Comparison of ENCODE assay signal across 8 cellular contexts in the genomic region with DNA sequence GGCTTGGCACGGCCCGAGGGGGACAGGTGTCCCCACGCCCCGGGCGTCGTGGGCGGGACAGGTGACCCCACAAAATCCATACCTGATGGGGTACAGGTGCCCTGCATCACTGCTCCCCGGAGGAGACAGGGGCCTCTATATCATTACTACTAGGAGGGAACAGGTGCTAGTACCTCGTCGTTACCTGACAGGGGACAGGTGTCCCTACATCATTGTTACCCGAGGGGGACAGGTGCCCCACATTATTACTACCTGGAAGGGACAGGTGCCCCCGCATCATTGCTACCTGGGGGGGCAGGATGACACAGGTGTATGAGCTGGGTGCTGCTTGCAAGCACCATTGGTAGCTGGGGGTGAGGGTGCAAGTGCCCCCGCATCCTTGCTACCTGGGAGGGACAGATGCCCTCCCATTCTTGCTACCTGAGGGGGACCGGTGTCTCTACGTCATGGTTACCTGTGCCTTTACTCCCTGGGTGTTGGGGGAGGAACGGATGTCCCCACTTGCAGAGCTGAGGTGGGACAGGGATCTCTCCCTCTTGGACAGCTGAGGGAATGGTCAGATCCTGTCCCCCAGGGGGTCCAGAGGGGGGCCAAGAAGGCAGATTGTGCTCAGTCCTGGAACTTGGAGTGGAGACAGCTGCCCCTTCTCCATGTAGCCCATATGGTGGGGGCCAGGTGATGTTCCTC. TPM values are rescaled to one million over a fixed set of nuclear protein-coding genes. Genes with fewer than 3 reads are reported as not detected.
A peak's percentile ranks its signal among the peaks of the same experiment; 100 is the strongest.
DNase-seq lines count a peak whose midpoint lies in the region; ATAC-seq and TF ChIP-seq lines count a peak whose summit lies in the region.

No MANE protein-coding gene starts in this region.

- 20 to 39% (median 22%) methylated on average over 8 to 16 of the region's 16 CpGs; no CpG with 5 or more reads in 1 of the 4 donors for WGBS in heart left ventricle, 4 donors

- H2AFZ ChIP-seq in OCI-LY3 (ENCODE audit: low read depth, low read length), result no peak overlapping the region

- H4K20me1 ChIP-seq in OCI-LY3 (ENCODE audit: insufficient read depth, low read length), result peaks cover 7% of the 10 kb centered on the region; the same call in 1 of the 2 replicates

- TF ChIP-seq POLR2A in heart left ventricle (IDR thresholded peaks at IDR 0.05), result no peak

- TF ChIP-seq CTCF in heart left ventricle (IDR thresholded peaks at IDR 0.05) (no peak), OCI-LY3 (IDR thresholded peaks at IDR 0.05; ENCODE audit: low read depth, low read length) (no peak)

- no peak for DNase-seq in heart left ventricle
- DNase-seq in Right ventricle myocardium superior, result no peak
- DNase-seq in mucosa of gallbladder (ENCODE audit: low spot score), result no peak
- no peak for DNase-seq in stimulated activated CD4-positive, alpha-beta T cell treated with anti-CD3 and anti-CD28 coated beads, Interleukin-4, amount 100 ng/mL, for 24 hours
- no peak for DNase-seq in NCI-H774 (lab: John Stamatoyannopoulos, UW)

- H3K4me2 ChIP-seq in OCI-LY3 (ENCODE audit: low read length), result peak overlapping the region; percentile 78

- H3K27me3 ChIP-seq in heart left ventricle (no peaks in the 10 kb centered on the region), OCI-LY3 (ENCODE audit: low read depth, low read length) (no peaks in the 10 kb centered on the region), rectal smooth muscle tissue (ENCODE audit: control insufficient read depth, insufficient read depth, low read length) (no peaks in the 10 kb centered on the region)

- peaks cover 25% of the 10 kb centered on the region for H3K79me2 ChIP-seq in OCI-LY3 (ENCODE audit: low read length)

- H3K9ac ChIP-seq in OCI-LY3 (ENCODE audit: low read length) (peak overlapping the region; percentile 71), rectal smooth muscle tissue (ENCODE audit: low read length) (peak overlapping the region; percentile 34)

- H3K4me3 ChIP-seq in heart left ventricle (peak overlapping the region; percentile 25 to 75 (median 64)), OCI-LY3 (ENCODE audit: low read length) (peak overlapping the region; percentile 92), rectal smooth muscle tissue (ENCODE audit: low read length) (peak overlapping the region; percentile 83)

- ATAC-seq in heart left ventricle (no peak), Right ventricle myocardium superior (ENCODE audit: poor library complexity) (no peak), esophagus mucosa (peak; percentile 7)

- H3K9me3 ChIP-seq in heart left ventricle (no peaks in the 10 kb centered on the region), OCI-LY3 (ENCODE audit: insufficient read depth, low read length) (no peaks in the 10 kb centered on the region)

- H3K4me1 ChIP-seq in heart left ventricle (peaks cover 4 to 24% (median 11%) of the 10 kb centered on the region in 12 donors), OCI-LY3 (ENCODE audit: low read length) (peaks cover 10% of the 10 kb centered on the region), rectal smooth muscle tissue (ENCODE audit: control insufficient read depth, insufficient read depth, low read length) (peaks cover 11% of the 10 kb centered on the region)

- intact Hi-C loops in heart left ventricle (cut with DNase I) (loop anchor here in 8 of 10 donors (5.0 to 10.0 kb wide), 6 partner anchors 47 to 219 kb away; partner anchors contain the start of genes UPF1 (in 3 of the 8) and KLHL26 (in 2 of the 8)), Right ventricle myocardium superior (cut with DNase I) (no loop called here)

- no peaks in the 10 kb centered on the region for H3K36me3 ChIP-seq in heart left ventricle
- no peaks in the 10 kb centered on the region for H3K36me3 ChIP-seq in OCI-LY3 (replicated peaks; ENCODE audit: low read depth, low read length)
- H3K36me3 ChIP-seq in rectal smooth muscle tissue (ENCODE audit: control insufficient read depth, insufficient read depth, low read length), result no peaks in the 10 kb centered on the region

- peak overlapping the region in 8 of 12 donors; percentile 63 to 91 (median 84) for H3K27ac ChIP-seq in heart left ventricle
- no peak overlapping the region for H3K27ac ChIP-seq in OCI-LY3 (ENCODE audit: low read length)
- no peak overlapping the region for H3K27ac ChIP-seq in rectal smooth muscle tissue (ENCODE audit: low read depth, low read length)

RNA-seq across cellular contexts. Expression of gene CRTC1, which starts 0.6 kb away (rescaled TPM):
- total RNA-seq in heart left ventricle (10 to 100 TPM in 2 of 9 donors, 1 to 10 TPM in 7; 3.8 to 10.2 (median 8.2) TPM), Right ventricle myocardium superior (9.1 TPM), esophagus mucosa (4.0 TPM), mucosa of gallbladder (23.6 TPM)
- polyA plus RNA-seq in heart left ventricle, result 1 to 10 TPM; 4.4 to 6.4 TPM

RNA-seq across cellular contexts. Expression of gene KLHL26, which starts 47.3 kb away (rescaled TPM):
- total RNA-seq in heart left ventricle, result 10 to 100 TPM in 1 of 9 donors, 1 to 10 TPM in 8; 4.6 to 11.4 (median 6.8) TPM
- polyA plus RNA-seq in heart left ventricle, result 1 to 10 TPM; 2.8 to 4.9 TPM
- 4.5 TPM for total RNA-seq in Right ventricle myocardium superior
- 5.6 TPM for total RNA-seq in esophagus mucosa
- 16.7 TPM for total RNA-seq in mucosa of gallbladder

Comparison
In these comparisons a context has a peak if more than half of its experiments do, and no peak if none do; other contexts are left out.
1. H3K27ac ChIP-seq: peak in heart left ventricle (8 of 12); none in OCI-LY3 (single experiment) and rectal smooth muscle tissue (single experiment).
2. Peak in every context shown above with its lines, with median percentiles within 50 percentile points of each other: H3K4me3 ChIP-seq.